1 cellular context compared by ENCODE assay signal in genomic region chr7:152887779-152888178, GRCh38.
TF ChIP-seq lines count a peak whose summit lies in the region.

No MANE protein-coding gene starts in this region.

TF ChIP-seq in H1, 55 proteins besides CTCF, POLR2A, EP300 and RAD21 (continued from another document):
- TF ChIP-seq KDM1A (IDR thresholded peaks at IDR 0.05; ENCODE audit: borderline replicate concordance, low read length) (no peak), RXRA (IDR thresholded peaks at IDR 0.05; ENCODE audit: insufficient read depth, low read depth, low read length) (no peak), RBBP5 (IDR thresholded peaks at IDR 0.05; ENCODE audit: borderline replicate concordance, low read depth, low read length) (no peak), SUZ12 (IDR thresholded peaks at IDR 0.05; ENCODE audit: low read length) (no peak), USF2 (IDR thresholded peaks at IDR 0.05; ENCODE audit: low read length) (no peak), NANOG (IDR thresholded peaks at IDR 0.05; ENCODE audit: insufficient read depth, low read depth, low read length, poor library complexity, severe bottlenecking) (no peak)
